25 cellular contexts compared by ENCODE assay signal in genomic region chr2:171185165-171185818, GRCh38. TPM values are rescaled to one million over a fixed set of nuclear protein-coding genes. Genes with fewer than 3 reads are reported as not detected.
DNase-seq lines count a peak whose midpoint lies in the region; ATAC-seq and TF ChIP-seq lines count a peak whose summit lies in the region.
"Had no signal": no experiment of that assay in that cellular context is flagged by ENCODE, and none has a peak within 500 bp of the region (broad histone marks: within the 10 kb centered on the region; RNA-seq: fewer than 3 reads in every experiment).

No MANE protein-coding gene starts in this region.

- H3K36me3 ChIP-seq in PC-3 (ENCODE audit: low read depth, low read length) (no peaks in the 10 kb centered on the region), gastroesophageal sphincter (no peaks in the 10 kb centered on the region), skeletal muscle satellite cell (ENCODE audit: insufficient read depth, low read length) (no peaks in the 10 kb centered on the region)
- H3K36me3 ChIP-seq: BLaER1, right atrium auricular region, tibial artery had no signal

- in situ Hi-C loops in GM13976 (cut with MboI; ENCODE audit: low sequenced_read_pairs, unreplicated experiment): no loop called here

- H3K9ac ChIP-seq in PC-3 (ENCODE audit: low read length): no peak overlapping the region
- H3K9ac ChIP-seq in skeletal muscle satellite cell (ENCODE audit: low read depth, low read length): no peak overlapping the region
- H3K9ac ChIP-seq: BLaER1, KMS-11, parathyroid adenoma had no signal

- no peaks in the 10 kb centered on the region for H4K20me1 ChIP-seq in PC-3 (ENCODE audit: low read length)
- H4K20me1 ChIP-seq: BLaER1 had no signal

- H3K9me2 ChIP-seq in PC-3 (replicated peaks; ENCODE audit: low read length): no peaks in the 10 kb centered on the region

- H3K4me2 ChIP-seq in PC-3 (ENCODE audit: low read length) (peak overlapping the region; percentile 48), skeletal muscle satellite cell (ENCODE audit: low read length) (peak overlapping the region; percentile 44)
- H3K4me2 ChIP-seq: BLaER1, KMS-11 had no signal

- H3K27me3 ChIP-seq in PC-3 (ENCODE audit: low read length) (no peaks in the 10 kb centered on the region), gastroesophageal sphincter (no peaks in the 10 kb centered on the region), skeletal muscle satellite cell (ENCODE audit: control insufficient read depth, insufficient read depth, low read length) (no peaks in the 10 kb centered on the region)
- H3K27me3 ChIP-seq: BLaER1, right atrium auricular region, tibial artery had no signal

- DNase-seq in GM13976 (ENCODE audit: low spot score): no peak
- DNase-seq in PC-3: no peak
- no peak for DNase-seq in NCI-H1105 treated with DMSO at 0.1 percent for 48 hours (lab: John Stamatoyannopoulos, UW)
- no peak for DNase-seq in DMS 273 (lab: John Stamatoyannopoulos, UW; ENCODE audit: unreplicated experiment)
- DNase-seq in GM10266 (ENCODE audit: extremely low spot score): no peak
- DNase-seq: activated CD4-positive, alpha-beta T cell treated with anti-CD3 and anti-CD28 coated beads, Interleukin-2, amount 50 U/mL, for 48 hours; activated naive CD4-positive, alpha-beta T cell treated with Interleukin-2 at 50 U/mL for 16 hours; activated T-cell treated with anti-CD3 and anti-CD28 coated beads, Interleukin-2, amount 50 U/mL, for 48 hours; effector CD4-positive, alpha-beta T cell; GDM1; mesendoderm; MM.1S; NCI-H1930; NCI-H526; NK-92 treated with Interleukin-12 subunit alpha and Interleukin-12 subunit beta, amount 100 ng/mL, for 24 hours; stimulated activated CD4-positive, alpha-beta T cell treated with anti-CD3 and anti-CD28 coated beads, Interleukin-12 subunit alpha, Interleukin-12 subunit beta, amount 100 ng/mL, for 4 hours; stimulated activated CD4-positive, alpha-beta T cell treated with anti-CD3 and anti-CD28 coated beads, Interleukin-2, amount 100 ng/mL, for 48 hours; tibial artery had no signal

- H3K9me3 ChIP-seq in PC-3 (ENCODE audit: low read length): no peaks in the 10 kb centered on the region
- no peaks in the 10 kb centered on the region for H3K9me3 ChIP-seq in gastroesophageal sphincter
- no peaks in the 10 kb centered on the region for H3K9me3 ChIP-seq in skeletal muscle satellite cell (replicated peaks; ENCODE audit: low read length)
- H3K9me3 ChIP-seq: BLaER1, right atrium auricular region, tibial artery had no signal

- H3F3A ChIP-seq in PC-3 (ENCODE audit: low read length, unreplicated experiment): no peaks in the 10 kb centered on the region

- no peak for TF ChIP-seq POLR2A in gastroesophageal sphincter (IDR thresholded peaks at IDR 0.05)

- H3K79me2 ChIP-seq in PC-3 (ENCODE audit: low read length): no peaks in the 10 kb centered on the region
- H3K79me2 ChIP-seq: parathyroid adenoma had no signal

- no peak overlapping the region for H2AFZ ChIP-seq in PC-3 (ENCODE audit: low read length)
- H2AFZ ChIP-seq: parathyroid adenoma had no signal

- POLR2A ChIA-PET in PC-3 (lab: Charles Lee; ENCODE audit: unreplicated experiment): no interaction called here

- peak; percentile 18; the same call in 1 of the 2 replicates for ATAC-seq in PC-3
- no peak for ATAC-seq in gastroesophageal sphincter
- ATAC-seq: activated CD4-positive, CD25-positive, alpha-beta regulatory T cell treated with anti-CD3 and anti-CD28 coated beads, Interleukin-2, amount 50 U/mL, for 24 hours had no signal

- no TSS peak for BruUV-seq in PC-3 (replicated peaks; lab: Mats Ljungman, UMichigan)

- CTCF ChIA-PET in PC-3 (lab: Charles Lee): no interaction called here

- H3K4me3 ChIP-seq in PC-3 (ENCODE audit: low read length): no peak overlapping the region
- H3K4me3 ChIP-seq in gastroesophageal sphincter: no peak overlapping the region
- H3K4me3 ChIP-seq in skeletal muscle satellite cell (ENCODE audit: low read length): peak overlapping the region; percentile 11
- H3K4me3 ChIP-seq: BLaER1, right atrium auricular region, tibial artery had no signal

- H3K4me1 ChIP-seq in PC-3 (ENCODE audit: insufficient read depth, low read length) (peaks cover 16% of the 10 kb centered on the region), gastroesophageal sphincter (peaks cover 3 to 14% (median 7%) of the 10 kb centered on the region in 3 donors), skeletal muscle satellite cell (ENCODE audit: control insufficient read depth, insufficient read depth, low read length) (peaks cover 15% of the 10 kb centered on the region)
- H3K4me1 ChIP-seq: BLaER1, parathyroid adenoma, right atrium auricular region had no signal

- intact Hi-C loops in PC-3 (cut with micrococcal nuclease): no loop called here

- TF ChIP-seq CTCF in GM13976 (IDR thresholded peaks at IDR 0.05; ENCODE audit: borderline replicate concordance, control extremely low read depth, extremely low read depth, insufficient read depth, missing control alignments): peak; percentile 1
- no peak for TF ChIP-seq CTCF in PC-3 (conservative IDR thresholded peaks at IDR 0.05; ENCODE audit: low read depth, low read length)
- TF ChIP-seq CTCF in gastroesophageal sphincter (IDR thresholded peaks at IDR 0.05): no peak
- no peak for TF ChIP-seq CTCF in GM10266 (IDR thresholded peaks at IDR 0.05; ENCODE audit: control insufficient read depth, insufficient read depth, low read depth, missing control alignments)

- 30 to 64% methylated on average over 2 of the region's 2 CpGs for WGBS in gastroesophageal sphincter (ENCODE audit: low coverage in 1 of 2), 2 donors

- H3K27ac ChIP-seq in PC-3 (ENCODE audit: low read length) (0 out of 2 replicates have a peak overlapping the region, but pooled peaks have one; percentile 7), gastroesophageal sphincter (peak overlapping the region in 3 of 4 donors; percentile 37 to 58 (median 38))
- H3K27ac ChIP-seq: BLaER1, KMS-11, parathyroid adenoma, right atrium auricular region had no signal

- TF ChIP-seq EP300 in gastroesophageal sphincter (IDR thresholded peaks at IDR 0.05): no peak

RNA-seq across cellular contexts. Expression of gene TLK1, which starts 24.6 kb away (rescaled TPM):
- total RNA-seq in PC-3 (2014; rRNA removed): 10.1 and 17.6 TPM in 2 replicates
- 10 to 100 TPM; 32.2 to 64.3 (median 45.4) TPM for total RNA-seq in gastroesophageal sphincter
- 10.0 and 11.4 TPM in 2 replicates for total RNA-seq in skeletal muscle satellite cell (2012; rRNA removed)
